Comparison of ENCODE assay signal across 8 cellular contexts in genomic region chr1:151164732-151165280, GRCh38. TPM values are rescaled to one million over a fixed set of nuclear protein-coding genes. Genes with fewer than 3 reads are reported as not detected.
DNase-seq lines count a peak whose midpoint lies in the region; ATAC-seq and TF ChIP-seq lines count a peak whose summit lies in the region.

No MANE protein-coding gene starts in this region.

- H3K4me1 Mint-ChIP-seq in endothelial cell (ENCODE audit: unreplicated experiment) (peaks cover 26% of the 10 kb centered on the region), natural killer cell (peaks cover 30 to 48% of the 10 kb centered on the region in 2 donors)

- H3K9me3 ChIP-seq in BE2C (no peaks in the 10 kb centered on the region), OCI-LY3 (ENCODE audit: insufficient read depth, low read length) (no peaks in the 10 kb centered on the region)

- H3K27me3 ChIP-seq in BE2C (no peaks in the 10 kb centered on the region), OCI-LY3 (ENCODE audit: low read depth, low read length) (no peaks in the 10 kb centered on the region)

- H3K4me3 ChIP-seq in BE2C (ENCODE audit: low read depth, low read length) (peak overlapping the region; percentile 89), OCI-LY3 (ENCODE audit: low read length) (peak overlapping the region; percentile 95)

- H3K9ac ChIP-seq in OCI-LY3 (ENCODE audit: low read length): peak overlapping the region; percentile 88

- H3K4me3 Mint-ChIP-seq in endothelial cell (ENCODE audit: unreplicated experiment) (peak overlapping the region; percentile 99), natural killer cell (peak overlapping the region; percentile 99)

- H3K9me3 Mint-ChIP-seq in endothelial cell (ENCODE audit: unreplicated experiment) (no peaks in the 10 kb centered on the region), natural killer cell (no peaks in the 10 kb centered on the region)

- H3K27me3 Mint-ChIP-seq in endothelial cell (ENCODE audit: unreplicated experiment) (peaks cover 4% of the 10 kb centered on the region), natural killer cell (ENCODE audit: low read depth in 2 of 2) (no peaks in the 10 kb centered on the region)

- TF ChIP-seq CTCF in BE2C (IDR thresholded peaks at IDR 0.05; ENCODE audit: low read depth, low read length): no peak
- TF ChIP-seq CTCF in OCI-LY3 (IDR thresholded peaks at IDR 0.05; ENCODE audit: low read depth, low read length): no peak
- no peak for TF ChIP-seq CTCF in endothelial cell (IDR thresholded peaks at IDR 0.05; ENCODE audit: unreplicated experiment)
- no peak for TF ChIP-seq CTCF in natural killer cell (IDR thresholded peaks at IDR 0.05)

- H3K36me3 ChIP-seq in BE2C (peaks cover 27% of the 10 kb centered on the region), OCI-LY3 (replicated peaks; ENCODE audit: low read depth, low read length) (peaks cover 10% of the 10 kb centered on the region)

- H3K36me3 Mint-ChIP-seq in endothelial cell (ENCODE audit: low read depth, unreplicated experiment) (peaks cover 19% of the 10 kb centered on the region), natural killer cell (peaks cover 7% of the 10 kb centered on the region)

- H4K20me1 ChIP-seq in OCI-LY3 (ENCODE audit: insufficient read depth, low read length): no peaks in the 10 kb centered on the region

- ATAC-seq in natural killer cell: no peak
- no peak for ATAC-seq in HG03439 (IDR thresholded peaks at IDR 0.05; ENCODE audit: unreplicated experiment)
- no peak for ATAC-seq in HG03432 (IDR thresholded peaks at IDR 0.05; ENCODE audit: unreplicated experiment)

- H3K27ac Mint-ChIP-seq in endothelial cell (ENCODE audit: unreplicated experiment): peak overlapping the region; percentile 74
- H3K27ac Mint-ChIP-seq in natural killer cell: peak overlapping the region; percentile 94

- peak overlapping the region; percentile 97 for H2AFZ ChIP-seq in OCI-LY3 (ENCODE audit: low read depth, low read length)

- H3K4me1 ChIP-seq in BE2C (no peaks in the 10 kb centered on the region; the same call in 1 of the 2 replicates), OCI-LY3 (ENCODE audit: low read length) (peaks cover 18% of the 10 kb centered on the region)

- H3K27ac ChIP-seq in OCI-LY3 (ENCODE audit: low read length): no peak overlapping the region

- H3K79me2 ChIP-seq in OCI-LY3 (ENCODE audit: low read length): peaks cover 26% of the 10 kb centered on the region

- DNase-seq in BE2C (no peak), endothelial cell (ENCODE audit: low spot score) (no peak), natural killer cell (no peak), MV-4-11 (lab: John Stamatoyannopoulos, UW) (no peak), SIG-M5 (lab: John Stamatoyannopoulos, UW) (no peak)

- peak overlapping the region; percentile 96 for H3K4me2 ChIP-seq in OCI-LY3 (ENCODE audit: low read length)

- intact Hi-C loops in natural killer cell (cut with micrococcal nuclease): no loop called here

RNA-seq across cellular contexts. Expression of gene LYSMD1, which starts 0.9 kb away (rescaled TPM):
- polyA plus RNA-seq in BE2C (2012; ENCODE audit: insufficient read depth, insufficient read length, low read depth): 56.2 TPM
- total RNA-seq in endothelial cell (ENCODE audit: unreplicated experiment) (7.5 TPM), natural killer cell (1 to 10 TPM; 1.0 to 1.7 (median 1.2) TPM)

RNA-seq across cellular contexts. Expression of gene SCNM1, which starts 1.1 kb away (rescaled TPM):
- polyA plus RNA-seq in BE2C (2012; ENCODE audit: insufficient read depth, insufficient read length, low read depth): 160 TPM
- 48.3 TPM for total RNA-seq in endothelial cell (ENCODE audit: unreplicated experiment)
- total RNA-seq in natural killer cell: 10 to 100 TPM; 52.3 to 54.2 (median 52.9) TPM

RNA-seq across cellular contexts. Expression of gene TNFAIP8L2, which starts 8.4 kb away (rescaled TPM):
- not detected for polyA plus RNA-seq in BE2C (2012; ENCODE audit: insufficient read depth, insufficient read length, low read depth)
- total RNA-seq in endothelial cell (ENCODE audit: unreplicated experiment): 1.6 TPM
- total RNA-seq in natural killer cell: 10 to 100 TPM in 1 of 3 donors, 1 to 10 TPM in 2; 4.8 to 14.5 (median 5.7) TPM

RNA-seq across cellular contexts. Expression of gene TMOD4, which starts 11.0 kb away (rescaled TPM):
- 3.1 TPM for polyA plus RNA-seq in BE2C (2012; ENCODE audit: insufficient read depth, insufficient read length, low read depth)
- total RNA-seq in endothelial cell (ENCODE audit: unreplicated experiment) (1.1 TPM), natural killer cell (1 to 10 TPM in 2 of 3 donors, not detected in 1; 2.6 to 3.8 TPM)

RNA-seq across cellular contexts. Expression of gene SEMA6C, which starts 18.4 kb away (rescaled TPM):
- 15.2 TPM for polyA plus RNA-seq in BE2C (2012; ENCODE audit: insufficient read depth, insufficient read length, low read depth)
- 214 TPM for total RNA-seq in endothelial cell (ENCODE audit: unreplicated experiment)
- total RNA-seq in natural killer cell: 1 to 10 TPM; 2.5 to 5.8 (median 3.0) TPM
